5 cellular contexts compared by ENCODE assay signal in genomic region chr12:88820012-88820411, GRCh38.
"Had no signal": no experiment of that assay in that cellular context is flagged by ENCODE, and none has a peak within 500 bp of the region (broad histone marks: within the 10 kb centered on the region; RNA-seq: fewer than 3 reads in every experiment).

No MANE protein-coding gene starts in this region.

- FAIRE-seq: HepG2, K562 had no signal

- H3K27ac Mint-ChIP-seq: IgD-negative memory B cell had no signal

- ATAC-seq: HepG2, K562 had no signal

- H3K4me1 Mint-ChIP-seq: IgD-negative memory B cell had no signal

- DNase-seq: IMR-90 had no signal

- H3K27me3 Mint-ChIP-seq: IgD-negative memory B cell had no signal

- H3K27ac ChIP-seq: HL-60 had no signal

- H3K4me3 ChIP-seq: K562 had no signal

- H3K4me3 Mint-ChIP-seq: IgD-negative memory B cell had no signal

- H3K36me3 Mint-ChIP-seq: IgD-negative memory B cell had no signal
